13 cellular contexts compared by ENCODE assay signal in genomic region chr16:71536752-71537499, GRCh38.
"Had no signal": no experiment of that assay in that cellular context is flagged by ENCODE, and none has a peak within 500 bp of the region (broad histone marks: within the 10 kb centered on the region; RNA-seq: fewer than 3 reads in every experiment).

No MANE protein-coding gene starts in this region.

- H3K9ac ChIP-seq: neural progenitor cell, parathyroid adenoma had no signal

- DNase-seq: effector CD8-positive, alpha-beta T cell; left lung; sigmoid colon; tibial artery had no signal

- H3K36me3 ChIP-seq: colonic mucosa, gastroesophageal sphincter, heart left ventricle, left lung, neural progenitor cell, right atrium auricular region, sigmoid colon, tibial artery had no signal

- H3K27ac ChIP-seq: colonic mucosa, epithelial cell of prostate, gastroesophageal sphincter, heart left ventricle, hepatocyte, left lung, neural progenitor cell, parathyroid adenoma, right atrium auricular region, sigmoid colon, testis, tibial artery had no signal

- H3K79me2 ChIP-seq: hepatocyte had no signal

- ATAC-seq: gastroesophageal sphincter had no signal

- H3K27me3 ChIP-seq: colonic mucosa, gastroesophageal sphincter, left lung, neural progenitor cell, right atrium auricular region, sigmoid colon, testis had no signal

- H3K4me3 ChIP-seq: colonic mucosa, gastroesophageal sphincter, heart left ventricle, hepatocyte, left lung, neural progenitor cell, right atrium auricular region, sigmoid colon, testis, tibial artery had no signal

- H3K4me2 ChIP-seq: hepatocyte, neural progenitor cell had no signal

- H3K9me3 ChIP-seq: colonic mucosa, gastroesophageal sphincter, heart left ventricle, left lung, right atrium auricular region, sigmoid colon, testis, tibial artery had no signal

- H3K4me1 ChIP-seq: colonic mucosa, gastroesophageal sphincter, heart left ventricle, left lung, neural progenitor cell, parathyroid adenoma, right atrium auricular region, sigmoid colon, testis, tibial artery had no signal

- H2AFZ ChIP-seq: hepatocyte, neural progenitor cell, parathyroid adenoma had no signal
